19 cellular contexts compared by ENCODE assay signal in the genomic region with DNA sequence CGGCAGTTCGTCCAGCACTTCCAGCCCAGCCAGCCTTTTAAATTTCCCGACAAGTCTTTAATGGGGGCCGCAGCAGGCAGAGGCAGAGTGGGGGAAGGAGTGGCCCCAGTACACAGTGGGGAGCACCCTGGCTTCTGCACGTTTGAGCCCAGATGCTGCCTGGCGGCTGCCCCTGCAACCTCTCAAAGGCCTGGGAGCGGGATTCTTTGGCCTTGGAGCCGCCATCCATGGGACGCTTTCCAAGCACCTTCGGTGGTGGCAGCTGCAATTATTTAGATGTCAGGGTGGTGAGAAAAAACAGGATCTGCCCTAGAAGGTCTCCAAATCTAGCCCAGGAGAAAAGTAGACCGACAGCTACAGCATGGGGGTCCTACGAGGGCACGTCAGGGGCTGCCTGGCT. TPM values are rescaled to one million over a fixed set of nuclear protein-coding genes. Genes with fewer than 3 reads are reported as not detected.
DNase-seq lines count a peak whose midpoint lies in the region; ATAC-seq and TF ChIP-seq lines count a peak whose summit lies in the region.
"Had no signal": no experiment of that assay in that cellular context is flagged by ENCODE, and none has a peak within 500 bp of the region (broad histone marks: within the 10 kb centered on the region; RNA-seq: fewer than 3 reads in every experiment).

No MANE protein-coding gene starts in this region.

- no peaks in the 10 kb centered on the region for H3K27me3 ChIP-seq in adrenal gland
- H3K27me3 ChIP-seq in right lobe of liver, result no peaks in the 10 kb centered on the region
- H3K27me3 ChIP-seq in GM23248 (replicated peaks; ENCODE audit: insufficient read depth), result no peaks in the 10 kb centered on the region
- H3K27me3 ChIP-seq: testis had no signal

- peak; percentile 3 for DNase-seq in activated CD8-positive, alpha-beta memory T cell treated with anti-CD3 and anti-CD28 coated beads, Interleukin-2, amount 50 U/mL, for 4 hours
- no peak for DNase-seq in activated CD8-positive, alpha-beta memory T cell treated with anti-CD3 and anti-CD28 coated beads, Interleukin-2, amount 50 U/mL, for 48 hours
- DNase-seq in adrenal gland (peak; percentile 26 to 69 (median 55)), right lobe of liver (peak in 2 of 3 donors; percentile 31 to 38), substantia nigra (lab: John Stamatoyannopoulos, UW) (no peak), NCI-H510A treated with DMSO at 0.1 percent for 48 hours (lab: John Stamatoyannopoulos, UW) (no peak), NCI-H69 (lab: John Stamatoyannopoulos, UW) (no peak), GM23248 (no peak)
- DNase-seq: cortex of kidney; foreskin fibroblast; KG1; NCI-H2029; nucleus accumbens; stimulated activated CD4-positive, alpha-beta T cell treated with anti-CD3 and anti-CD28 coated beads, Interleukin-4, amount 100 ng/mL, for 4 hours; T-helper 1 cell; testis had no signal

- H3K36me3 ChIP-seq in adrenal gland (replicated peaks in 1 of 2), result no peaks in the 10 kb centered on the region
- H3K36me3 ChIP-seq in right lobe of liver, result no peaks in the 10 kb centered on the region
- H3K36me3 ChIP-seq in GM23248 (ENCODE audit: low read depth), result no peaks in the 10 kb centered on the region

- intact Hi-C loops in adrenal gland (cut with DNase I) (no loop called here), right lobe of liver (cut with DNase I) (no loop called here)

- H3K4me3 ChIP-seq in adrenal gland, result no peak overlapping the region
- H3K4me3 ChIP-seq in right lobe of liver, result no peak overlapping the region
- H3K4me3 ChIP-seq in GM23248, result no peak overlapping the region
- H3K4me3 ChIP-seq: mucosa of descending colon, testis had no signal

- in situ Hi-C loops in GM23248 (cut with MboI), result no loop called here

- 41 to 59% (median 50%) methylated on average over 7 to 13 of the region's 13 CpGs for WGBS in adrenal gland, 4 donors
- 76% methylated on average over 7 of the region's 13 CpGs for WGBS in right lobe of liver (ENCODE audit: insufficient coverage, low coverage, low lambda C conversion rate, missing lambda C conversion rate)
- 70 to 73% methylated on average over 13 of the region's 13 CpGs for WGBS in GM23248 (ENCODE audit: low coverage in 1 of 2, low lambda C conversion rate in 2 of 2, missing lambda C conversion rate in 2 of 2), 2 experiments

- no peaks in the 10 kb centered on the region for H4K20me1 ChIP-seq in GM23248 (ENCODE audit: insufficient read depth)

- H2AFZ ChIP-seq in GM23248, result no peak overlapping the region

- no peaks in the 10 kb centered on the region for H3F3A ChIP-seq in GM23248 (ENCODE audit: insufficient read depth)

- no peak overlapping the region for H3K9ac ChIP-seq in GM23248

- no peak overlapping the region for H3K4me2 ChIP-seq in GM23248 (ENCODE audit: unreplicated experiment)

- no peaks in the 10 kb centered on the region for H3K9me2 ChIP-seq in GM23248 (ENCODE audit: insufficient read depth)

- no peak for ATAC-seq in right lobe of liver
- ATAC-seq: mucosa of descending colon had no signal

- H3K79me2 ChIP-seq in GM23248 (ENCODE audit: insufficient read depth), result no peaks in the 10 kb centered on the region

- H3K9me3 ChIP-seq in adrenal gland (replicated peaks in 1 of 3) (peaks cover 0 to 15% (median 0%) of the 10 kb centered on the region in 3 donors), right lobe of liver (no peaks in the 10 kb centered on the region), GM23248 (ENCODE audit: low read depth) (peaks cover 3% of the 10 kb centered on the region)
- H3K9me3 ChIP-seq: testis had no signal

- H3K4me1 ChIP-seq in adrenal gland (replicated peaks in 1 of 2) (peaks cover 26 to 33% of the 10 kb centered on the region in 2 donors), right lobe of liver (peaks cover 0 to 11% (median 3%) of the 10 kb centered on the region in 4 donors), GM23248 (ENCODE audit: insufficient read depth) (no peaks in the 10 kb centered on the region)

- TF ChIP-seq CTCF in adrenal gland (IDR thresholded peaks at IDR 0.05) (no peak), right lobe of liver (IDR thresholded peaks at IDR 0.05) (no peak)

- TF ChIP-seq POLR2A in adrenal gland (IDR thresholded peaks at IDR 0.05), result no peak
- TF ChIP-seq POLR2A in right lobe of liver (IDR thresholded peaks at IDR 0.05), result no peak

- H3K27ac ChIP-seq in adrenal gland, result peak overlapping the region in 3 of 5 donors; percentile 11 to 81 (median 67)
- H3K27ac ChIP-seq in right lobe of liver, result no peak overlapping the region
- H3K27ac ChIP-seq in substantia nigra (ENCODE audit: low read depth, low read length, poor library complexity, severe bottlenecking), result peak overlapping the region; percentile 67
- H3K27ac ChIP-seq in GM23248, result no peak overlapping the region
- H3K27ac ChIP-seq: C4-2B, RWPE1, testis had no signal

RNA-seq across cellular contexts. Expression of a gene that starts 46.0 kb away (rescaled TPM):
- total RNA-seq in adrenal gland, result 10 to 100 TPM; 15.2 to 57.8 (median 27.1) TPM
- polyA plus RNA-seq in adrenal gland, result 10 to 100 TPM in 2 of 3 donors, 1 to 10 TPM in 1; 9.2 to 36.7 (median 11.7) TPM
- 1 to 10 TPM in 5 of 6 experiments, under 1 TPM in 1; 0.34 to 4.3 (median 1.2) TPM for total RNA-seq in right lobe of liver
- 0.89 and 0.97 TPM in 2 replicates for total RNA-seq in GM23248 (2014; rRNA removed; shearing (Covaris generic))
- not detected in 2 replicates for polyA plus RNA-seq in GM23248 (2016; fragmentation: Nextera tagmentation; extraction: Ambion mirVana)

Comparison
In these comparisons a context has a peak if more than half of its experiments do, and no peak if none do; other contexts are left out.
1. DNase-seq: peak in activated CD8-positive, alpha-beta memory T cell treated with anti-CD3 and anti-CD28 coated beads, Interleukin-2, amount 50 U/mL, for 4 hours (single experiment), adrenal gland (7 of 7) and right lobe of liver (2 of 3); none in activated CD8-positive, alpha-beta memory T cell treated with anti-CD3 and anti-CD28 coated beads, Interleukin-2, amount 50 U/mL, for 48 hours (single experiment), substantia nigra (0 of 49), NCI-H510A treated with DMSO at 0.1 percent for 48 hours (single experiment), NCI-H69 (single experiment) and GM23248 (single experiment).
2. H3K27ac ChIP-seq: peak in adrenal gland (3 of 5) and substantia nigra (single experiment); none in right lobe of liver (0 of 3) and GM23248 (single experiment).